In genomic region chr17:7479389-7480192, GRCh38 we compare ENCODE assay signal across 8 cellular contexts. TPM values are rescaled to one million over a fixed set of nuclear protein-coding genes. Genes with fewer than 3 reads are reported as not detected.
A peak's percentile ranks its signal among the peaks of the same experiment; 100 is the strongest.
DNase-seq lines count a peak whose midpoint lies in the region; ATAC-seq, FAIRE-seq and TF ChIP-seq lines count a peak whose summit lies in the region.

A gene with protein sequence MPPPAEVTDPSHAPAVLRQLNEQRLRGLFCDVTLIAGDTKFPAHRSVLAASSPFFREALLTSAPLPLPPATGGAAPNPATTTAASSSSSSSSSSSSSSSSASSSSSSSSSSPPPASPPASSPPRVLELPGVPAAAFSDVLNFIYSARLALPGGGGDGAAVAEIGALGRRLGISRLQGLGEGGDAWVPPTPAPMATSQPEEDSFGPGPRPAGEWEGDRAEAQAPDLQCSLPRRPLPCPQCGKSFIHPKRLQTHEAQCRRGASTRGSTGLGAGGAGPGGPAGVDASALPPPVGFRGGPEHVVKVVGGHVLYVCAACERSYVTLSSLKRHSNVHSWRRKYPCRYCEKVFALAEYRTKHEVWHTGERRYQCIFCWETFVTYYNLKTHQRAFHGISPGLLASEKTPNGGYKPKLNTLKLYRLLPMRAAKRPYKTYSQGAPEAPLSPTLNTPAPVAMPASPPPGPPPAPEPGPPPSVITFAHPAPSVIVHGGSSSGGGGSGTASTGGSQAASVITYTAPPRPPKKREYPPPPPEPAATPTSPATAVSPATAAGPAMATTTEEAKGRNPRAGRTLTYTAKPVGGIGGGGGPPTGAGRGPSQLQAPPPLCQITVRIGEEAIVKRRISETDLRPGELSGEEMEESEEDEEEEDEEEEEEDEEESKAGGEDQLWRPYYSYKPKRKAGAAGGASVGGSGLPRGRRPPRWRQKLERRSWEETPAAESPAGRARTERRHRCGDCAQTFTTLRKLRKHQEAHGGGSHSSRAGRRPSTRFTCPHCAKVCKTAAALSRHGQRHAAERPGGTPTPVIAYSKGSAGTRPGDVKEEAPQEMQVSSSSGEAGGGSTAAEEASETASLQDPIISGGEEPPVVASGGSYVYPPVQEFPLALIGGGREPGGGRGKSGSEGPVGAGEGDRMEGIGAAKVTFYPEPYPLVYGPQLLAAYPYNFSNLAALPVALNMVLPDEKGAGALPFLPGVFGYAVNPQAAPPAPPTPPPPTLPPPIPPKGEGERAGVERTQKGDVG (minus strand): TSS chr17:7479631. CDS start chr17:7466801, 12,830 bp downstream.

- H3K9ac ChIP-seq in endothelial cell of umbilical vein (replicated peaks; ENCODE audit: extremely low read depth, insufficient read depth, low read length), result peak within 1 kb of the TSS; percentile 80

- peak within 1 kb of the TSS; percentile 58 for H3K27ac ChIP-seq in endothelial cell of umbilical vein (ENCODE audit: insufficient read depth, low read depth, low read length)

- H3K4me2 ChIP-seq in endothelial cell of umbilical vein (ENCODE audit: insufficient read depth, low read length), result peak within 1 kb of the TSS; percentile 80

- H4K20me1 ChIP-seq in endothelial cell of umbilical vein (replicated peaks; ENCODE audit: control insufficient read depth, extremely low read depth, insufficient read depth, low read length), result no peaks in the 10 kb centered on the region

- no peak for TF ChIP-seq CTCF in endothelial cell of umbilical vein (IDR thresholded peaks at IDR 0.05; ENCODE audit: extremely low read depth in 1 of 2, insufficient read depth in 1 of 2, low read depth in 1 of 2, low read length in 2 of 2)

- H3K9me3 ChIP-seq in endothelial cell of umbilical vein (replicated peaks; ENCODE audit: control insufficient read depth, insufficient read depth, low read length), result no peaks in the 10 kb centered on the region

- H3K79me2 ChIP-seq in endothelial cell of umbilical vein (ENCODE audit: control insufficient read depth, insufficient read depth, low read length), result peaks cover 45% of the 10 kb centered on the region

- DNase-seq in GM04504 (ENCODE audit: low read depth) (peak; percentile 16), NCI-H1105 (lab: John Stamatoyannopoulos, UW) (peak; percentile 44), endothelial cell of umbilical vein (ENCODE audit: low read depth, low spot score) (peak; percentile 44), mesenteric fat pad (ENCODE audit: low spot score) (no peak)
- peak; percentile 80 for DNase-seq in activated CD8-positive, alpha-beta memory T cell treated with anti-CD3 and anti-CD28 coated beads, Interleukin-2, amount 50 U/mL, for 48 hours
- peak; percentile 31 to 33 for DNase-seq in stimulated activated CD8-positive, alpha-beta memory T cell treated with anti-CD3 and anti-CD28 coated beads, Interleukin-4, amount 100 ng/mL, for 4 hours (ENCODE audit: low read depth in 2 of 2, low spot score in 1 of 2)

- no peaks in the 10 kb centered on the region for H3K9me1 ChIP-seq in endothelial cell of umbilical vein (replicated peaks; ENCODE audit: control insufficient read depth, extremely low read depth, insufficient read depth, low read length)

- H3K27me3 ChIP-seq in endothelial cell of umbilical vein (ENCODE audit: control insufficient read depth in 2 of 2, insufficient read depth in 2 of 2, low read length in 2 of 2), result no peaks in the 10 kb centered on the region

- intact Hi-C loops in endothelial cell of umbilical vein (cut with micrococcal nuclease), result loop anchor here (10.0 kb wide), 1 partner anchor 205 kb away; the partner anchor contains the start of genes TP53 and WRAP53

- POLR2A ChIA-PET in endothelial cell of umbilical vein (lab: Charles Lee), result interaction anchor here (0.6 to 1.3 kb wide), 5 partner anchors 15 to 128 kb away, joined by 3 to 5 read pairs (median 3); partner anchors contain the start of genes TMEM256 and TNFSF13

- peak within 1 kb of the TSS; percentile 49 to 91 (median 71) for H3K4me3 ChIP-seq in endothelial cell of umbilical vein (replicated peaks in 1 of 3; ENCODE audit: insufficient read depth in 1 of 3, low read depth in 1 of 3, low read length in 3 of 3)

- dilution Hi-C loops in endothelial cell of umbilical vein (cut with MboI; ENCODE audit: extremely low pct_ligation_motif_present, low sequenced_read_pairs), result no loop called here

- peak within 1 kb of the TSS; percentile 38 for H2AFZ ChIP-seq in endothelial cell of umbilical vein (ENCODE audit: low read depth, low read length)

- no TSS peak for BruUV-seq in endothelial cell of umbilical vein (replicated peaks; lab: Mats Ljungman, UMichigan)

- CTCF ChIA-PET in endothelial cell of umbilical vein (lab: Charles Lee), result interaction anchor here (0.5 to 2.1 kb wide), 7 partner anchors 13 to 117 kb away, joined by 3 to 13 read pairs (median 5); partner anchors contain the start of gene TMEM102

- ATAC-seq in GM18520 (IDR thresholded peaks at IDR 0.05; ENCODE audit: unreplicated experiment), result no peak
- ATAC-seq in HG03378 (IDR thresholded peaks at IDR 0.05; ENCODE audit: unreplicated experiment), result no peak

- peak; percentile 48 for FAIRE-seq in endothelial cell of umbilical vein (lab: Jason Lieb, UNC)

- H3K4me1 ChIP-seq in endothelial cell of umbilical vein (ENCODE audit: control insufficient read depth, extremely low read depth, insufficient read depth, low read length), result peaks cover 38% of the 10 kb centered on the region

- H3K36me3 ChIP-seq in endothelial cell of umbilical vein (ENCODE audit: control insufficient read depth in 2 of 2, extremely low read depth in 1 of 2, insufficient read depth in 2 of 2, low read length in 2 of 2), result no peaks in the 10 kb centered on the region

- no peak for TF ChIP-seq POLR2A in endothelial cell of umbilical vein (IDR thresholded peaks at IDR 0.05; ENCODE audit: low read depth, low read length)

TF ChIP-seq in endothelial cell of umbilical vein, 7 proteins besides CTCF, POLR2A, EP300 and RAD21:
- TF ChIP-seq EZH2 (IDR thresholded peaks at IDR 0.05; ENCODE audit: borderline replicate concordance, low read depth, low read length, severe bottlenecking) (no peak), JUN (IDR thresholded peaks at IDR 0.05; ENCODE audit: borderline replicate concordance, insufficient read depth, insufficient read length, low read depth) (no peak), POLR2AphosphoS5 (IDR thresholded peaks at IDR 0.05; ENCODE audit: insufficient read depth, low read depth, low read length) (no peak), FOS (IDR thresholded peaks at IDR 0.05; ENCODE audit: borderline replicate concordance, insufficient read depth, low read length) (no peak), MYC (IDR thresholded peaks at IDR 0.05; ENCODE audit: low read depth, low read length) (no peak), GATA2 (IDR thresholded peaks at IDR 0.05; ENCODE audit: insufficient read depth, insufficient read length, low read depth, low read length) (no peak)
- TF ChIP-seq, protein P1, sequence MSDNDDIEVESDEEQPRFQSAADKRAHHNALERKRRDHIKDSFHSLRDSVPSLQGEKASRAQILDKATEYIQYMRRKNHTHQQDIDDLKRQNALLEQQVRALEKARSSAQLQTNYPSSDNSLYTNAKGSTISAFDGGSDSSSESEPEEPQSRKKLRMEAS (IDR thresholded peaks at IDR 0.05; ENCODE audit: insufficient read depth, insufficient read length), result no peak
TF ChIP-seq in endothelial cell of umbilical vein: peak in this region for 0.

RNA-seq across cellular contexts. Expression of the gene that starts here (rescaled TPM):
- 26.5 and 27.4 TPM in 2 replicates for total RNA-seq in endothelial cell of umbilical vein
- 15.1 and 15.7 TPM in 2 replicates for polyA plus RNA-seq in endothelial cell of umbilical vein
- 9.4 and 11.8 TPM in 2 replicates for polyA plus RNA-seq in endothelial cell of umbilical vein (2011; cell fraction: cytosol; rRNA removed)
- 18.0 and 18.5 TPM in 2 replicates for polyA plus RNA-seq in endothelial cell of umbilical vein (2011; cell fraction: nucleus; rRNA removed)
- polyA plus RNA-seq in endothelial cell of umbilical vein (2012), result 20.6 and 25.2 TPM in 2 replicates
- 29.2 and 30.0 TPM in 2 replicates for polyA minus RNA-seq in endothelial cell of umbilical vein
- 11.8 TPM for polyA minus RNA-seq in endothelial cell of umbilical vein (2011; cell fraction: cytosol; rRNA and poly(A)+ RNA removed)
- 12.3 and 15.1 TPM in 2 replicates for polyA minus RNA-seq in endothelial cell of umbilical vein (2011; cell fraction: nucleus; rRNA and poly(A)+ RNA removed)
- 72.5 TPM for total RNA-seq in mesenteric fat pad
